In the genomic region with DNA sequence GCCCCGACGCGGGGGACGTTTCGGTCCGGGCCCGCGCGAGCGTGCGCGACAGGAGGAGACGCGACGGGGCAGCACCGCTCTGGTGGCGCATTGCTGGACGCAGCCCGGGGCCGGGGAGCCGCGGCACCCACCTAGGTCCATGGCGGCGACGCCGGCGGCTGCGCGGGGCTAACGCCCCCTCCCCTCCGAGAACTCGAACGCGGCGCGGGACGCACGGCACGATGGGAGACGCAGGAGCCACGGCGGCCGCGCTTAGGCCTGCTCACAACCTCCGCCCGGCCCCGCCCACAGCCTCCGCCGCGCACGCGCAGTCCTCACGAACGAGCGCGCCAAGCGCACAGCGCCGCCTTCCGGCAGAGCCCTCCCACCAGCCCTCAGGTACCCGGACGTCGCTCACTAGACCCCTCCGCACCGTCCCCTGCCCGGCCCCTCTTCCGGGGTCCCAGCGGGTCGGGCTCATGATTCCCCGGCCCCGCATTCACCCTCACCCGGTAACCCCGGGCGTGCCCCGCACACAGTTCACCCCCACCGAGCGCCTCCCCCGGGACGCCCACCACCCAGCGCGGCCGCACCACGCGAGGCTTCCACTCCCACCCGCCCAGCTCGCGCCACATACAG, we compare ENCODE assay signal across 1 cellular context.
A peak's percentile ranks its signal among the peaks of the same experiment; 100 is the strongest.
TF ChIP-seq lines count a peak whose summit lies in the region.

A gene (minus strand): TSS at position 263 of the 618 bp plus-strand sequence. CDS start 122 bp downstream, at position 141.

TF ChIP-seq in K562, 482 proteins besides CTCF, POLR2A, EP300 and RAD21 (continued from another document and continues in another):
- TF ChIP-seq GATAD2B (IDR thresholded peaks at IDR 0.05; ENCODE audit: borderline replicate concordance) (0 out of 2 replicates have a peak, but pooled peaks have one; percentile 16), HNRNPUL1 (IDR thresholded peaks at IDR 0.05; ENCODE audit: low read length) (no peak), TAF15 (IDR thresholded peaks at IDR 0.05; ENCODE audit: low read depth, low read length) (no peak), FOXA3 (CRISPR knock-in tag; conservative IDR thresholded peaks at IDR 0.05 in 1 of 2, IDR thresholded peaks at IDR 0.05 in 1 of 2) (no peak; a peak in 1 of 4 replicates), SREBF2 (CRISPR knock-in tag; IDR thresholded peaks at IDR 0.05) (no peak), TCFL5 (CRISPR knock-in tag; conservative IDR thresholded peaks at IDR 0.05) (no peak), TAF1 (IDR thresholded peaks at IDR 0.05; ENCODE audit: control insufficient read depth, extremely low read depth, insufficient read depth, low read length, severe bottlenecking) (peak; percentile 42), SIX5 (IDR thresholded peaks at IDR 0.05; ENCODE audit: borderline replicate concordance in 1 of 2, insufficient read depth in 1 of 2, low read depth in 1 of 2, low read length in 2 of 2) (no peak), CSDE1 (IDR thresholded peaks at IDR 0.05) (no peak), NCOA1 (IDR thresholded peaks at IDR 0.05; ENCODE audit: low read depth) (no peak), HDAC2 (IDR thresholded peaks at IDR 0.05) (no peak), ZNF232 (CRISPR knock-in tag; IDR thresholded peaks at IDR 0.05) (no peak), SRSF7 (optimal IDR thresholded peaks at IDR 0.05; ENCODE audit: low read depth, low read length) (no peak), SLC30A9 (CRISPR knock-in tag; IDR thresholded peaks at IDR 0.05) (no peak), CBFA2T3 (IDR thresholded peaks at IDR 0.05) (no peak), PHF20 (IDR thresholded peaks at IDR 0.05; ENCODE audit: partially characterized antibody) (peak; percentile 30), SMARCE1 (IDR thresholded peaks at IDR 0.05) (no peak), ZNF316 (IDR thresholded peaks at IDR 0.05) (no peak), CC2D1A (IDR thresholded peaks at IDR 0.05) (no peak), NCOR1 (IDR thresholded peaks at IDR 0.05) (no peak), FOXK1 (CRISPR knock-in tag; IDR thresholded peaks at IDR 0.05; ENCODE audit: borderline replicate concordance) (no peak), GTF2A2 (tag; IDR thresholded peaks at IDR 0.05) (no peak), ZNF436 (CRISPR knock-in tag; IDR thresholded peaks at IDR 0.05) (no peak)
- TF ChIP-seq, protein P1, sequence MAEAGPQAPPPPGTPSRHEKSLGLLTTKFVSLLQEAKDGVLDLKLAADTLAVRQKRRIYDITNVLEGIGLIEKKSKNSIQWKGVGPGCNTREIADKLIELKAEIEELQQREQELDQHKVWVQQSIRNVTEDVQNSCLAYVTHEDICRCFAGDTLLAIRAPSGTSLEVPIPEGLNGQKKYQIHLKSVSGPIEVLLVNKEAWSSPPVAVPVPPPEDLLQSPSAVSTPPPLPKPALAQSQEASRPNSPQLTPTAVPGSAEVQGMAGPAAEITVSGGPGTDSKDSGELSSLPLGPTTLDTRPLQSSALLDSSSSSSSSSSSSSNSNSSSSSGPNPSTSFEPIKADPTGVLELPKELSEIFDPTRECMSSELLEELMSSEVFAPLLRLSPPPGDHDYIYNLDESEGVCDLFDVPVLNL (CRISPR knock-in tag; IDR thresholded peaks at IDR 0.05; ENCODE audit: low read depth): peak; percentile 47; the same call in 1 of the 2 replicates
- TF ChIP-seq, protein P2, sequence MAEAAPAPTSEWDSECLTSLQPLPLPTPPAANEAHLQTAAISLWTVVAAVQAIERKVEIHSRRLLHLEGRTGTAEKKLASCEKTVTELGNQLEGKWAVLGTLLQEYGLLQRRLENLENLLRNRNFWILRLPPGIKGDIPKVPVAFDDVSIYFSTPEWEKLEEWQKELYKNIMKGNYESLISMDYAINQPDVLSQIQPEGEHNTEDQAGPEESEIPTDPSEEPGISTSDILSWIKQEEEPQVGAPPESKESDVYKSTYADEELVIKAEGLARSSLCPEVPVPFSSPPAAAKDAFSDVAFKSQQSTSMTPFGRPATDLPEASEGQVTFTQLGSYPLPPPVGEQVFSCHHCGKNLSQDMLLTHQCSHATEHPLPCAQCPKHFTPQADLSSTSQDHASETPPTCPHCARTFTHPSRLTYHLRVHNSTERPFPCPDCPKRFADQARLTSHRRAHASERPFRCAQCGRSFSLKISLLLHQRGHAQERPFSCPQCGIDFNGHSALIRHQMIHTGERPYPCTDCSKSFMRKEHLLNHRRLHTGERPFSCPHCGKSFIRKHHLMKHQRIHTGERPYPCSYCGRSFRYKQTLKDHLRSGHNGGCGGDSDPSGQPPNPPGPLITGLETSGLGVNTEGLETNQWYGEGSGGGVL (CRISPR knock-in tag; IDR thresholded peaks at IDR 0.05): no peak
- TF ChIP-seq, protein P3, sequence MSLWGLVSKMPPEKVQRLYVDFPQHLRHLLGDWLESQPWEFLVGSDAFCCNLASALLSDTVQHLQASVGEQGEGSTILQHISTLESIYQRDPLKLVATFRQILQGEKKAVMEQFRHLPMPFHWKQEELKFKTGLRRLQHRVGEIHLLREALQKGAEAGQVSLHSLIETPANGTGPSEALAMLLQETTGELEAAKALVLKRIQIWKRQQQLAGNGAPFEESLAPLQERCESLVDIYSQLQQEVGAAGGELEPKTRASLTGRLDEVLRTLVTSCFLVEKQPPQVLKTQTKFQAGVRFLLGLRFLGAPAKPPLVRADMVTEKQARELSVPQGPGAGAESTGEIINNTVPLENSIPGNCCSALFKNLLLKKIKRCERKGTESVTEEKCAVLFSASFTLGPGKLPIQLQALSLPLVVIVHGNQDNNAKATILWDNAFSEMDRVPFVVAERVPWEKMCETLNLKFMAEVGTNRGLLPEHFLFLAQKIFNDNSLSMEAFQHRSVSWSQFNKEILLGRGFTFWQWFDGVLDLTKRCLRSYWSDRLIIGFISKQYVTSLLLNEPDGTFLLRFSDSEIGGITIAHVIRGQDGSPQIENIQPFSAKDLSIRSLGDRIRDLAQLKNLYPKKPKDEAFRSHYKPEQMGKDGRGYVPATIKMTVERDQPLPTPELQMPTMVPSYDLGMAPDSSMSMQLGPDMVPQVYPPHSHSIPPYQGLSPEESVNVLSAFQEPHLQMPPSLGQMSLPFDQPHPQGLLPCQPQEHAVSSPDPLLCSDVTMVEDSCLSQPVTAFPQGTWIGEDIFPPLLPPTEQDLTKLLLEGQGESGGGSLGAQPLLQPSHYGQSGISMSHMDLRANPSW (CRISPR knock-in tag; IDR thresholded peaks at IDR 0.05): no peak
- TF ChIP-seq, protein P4, sequence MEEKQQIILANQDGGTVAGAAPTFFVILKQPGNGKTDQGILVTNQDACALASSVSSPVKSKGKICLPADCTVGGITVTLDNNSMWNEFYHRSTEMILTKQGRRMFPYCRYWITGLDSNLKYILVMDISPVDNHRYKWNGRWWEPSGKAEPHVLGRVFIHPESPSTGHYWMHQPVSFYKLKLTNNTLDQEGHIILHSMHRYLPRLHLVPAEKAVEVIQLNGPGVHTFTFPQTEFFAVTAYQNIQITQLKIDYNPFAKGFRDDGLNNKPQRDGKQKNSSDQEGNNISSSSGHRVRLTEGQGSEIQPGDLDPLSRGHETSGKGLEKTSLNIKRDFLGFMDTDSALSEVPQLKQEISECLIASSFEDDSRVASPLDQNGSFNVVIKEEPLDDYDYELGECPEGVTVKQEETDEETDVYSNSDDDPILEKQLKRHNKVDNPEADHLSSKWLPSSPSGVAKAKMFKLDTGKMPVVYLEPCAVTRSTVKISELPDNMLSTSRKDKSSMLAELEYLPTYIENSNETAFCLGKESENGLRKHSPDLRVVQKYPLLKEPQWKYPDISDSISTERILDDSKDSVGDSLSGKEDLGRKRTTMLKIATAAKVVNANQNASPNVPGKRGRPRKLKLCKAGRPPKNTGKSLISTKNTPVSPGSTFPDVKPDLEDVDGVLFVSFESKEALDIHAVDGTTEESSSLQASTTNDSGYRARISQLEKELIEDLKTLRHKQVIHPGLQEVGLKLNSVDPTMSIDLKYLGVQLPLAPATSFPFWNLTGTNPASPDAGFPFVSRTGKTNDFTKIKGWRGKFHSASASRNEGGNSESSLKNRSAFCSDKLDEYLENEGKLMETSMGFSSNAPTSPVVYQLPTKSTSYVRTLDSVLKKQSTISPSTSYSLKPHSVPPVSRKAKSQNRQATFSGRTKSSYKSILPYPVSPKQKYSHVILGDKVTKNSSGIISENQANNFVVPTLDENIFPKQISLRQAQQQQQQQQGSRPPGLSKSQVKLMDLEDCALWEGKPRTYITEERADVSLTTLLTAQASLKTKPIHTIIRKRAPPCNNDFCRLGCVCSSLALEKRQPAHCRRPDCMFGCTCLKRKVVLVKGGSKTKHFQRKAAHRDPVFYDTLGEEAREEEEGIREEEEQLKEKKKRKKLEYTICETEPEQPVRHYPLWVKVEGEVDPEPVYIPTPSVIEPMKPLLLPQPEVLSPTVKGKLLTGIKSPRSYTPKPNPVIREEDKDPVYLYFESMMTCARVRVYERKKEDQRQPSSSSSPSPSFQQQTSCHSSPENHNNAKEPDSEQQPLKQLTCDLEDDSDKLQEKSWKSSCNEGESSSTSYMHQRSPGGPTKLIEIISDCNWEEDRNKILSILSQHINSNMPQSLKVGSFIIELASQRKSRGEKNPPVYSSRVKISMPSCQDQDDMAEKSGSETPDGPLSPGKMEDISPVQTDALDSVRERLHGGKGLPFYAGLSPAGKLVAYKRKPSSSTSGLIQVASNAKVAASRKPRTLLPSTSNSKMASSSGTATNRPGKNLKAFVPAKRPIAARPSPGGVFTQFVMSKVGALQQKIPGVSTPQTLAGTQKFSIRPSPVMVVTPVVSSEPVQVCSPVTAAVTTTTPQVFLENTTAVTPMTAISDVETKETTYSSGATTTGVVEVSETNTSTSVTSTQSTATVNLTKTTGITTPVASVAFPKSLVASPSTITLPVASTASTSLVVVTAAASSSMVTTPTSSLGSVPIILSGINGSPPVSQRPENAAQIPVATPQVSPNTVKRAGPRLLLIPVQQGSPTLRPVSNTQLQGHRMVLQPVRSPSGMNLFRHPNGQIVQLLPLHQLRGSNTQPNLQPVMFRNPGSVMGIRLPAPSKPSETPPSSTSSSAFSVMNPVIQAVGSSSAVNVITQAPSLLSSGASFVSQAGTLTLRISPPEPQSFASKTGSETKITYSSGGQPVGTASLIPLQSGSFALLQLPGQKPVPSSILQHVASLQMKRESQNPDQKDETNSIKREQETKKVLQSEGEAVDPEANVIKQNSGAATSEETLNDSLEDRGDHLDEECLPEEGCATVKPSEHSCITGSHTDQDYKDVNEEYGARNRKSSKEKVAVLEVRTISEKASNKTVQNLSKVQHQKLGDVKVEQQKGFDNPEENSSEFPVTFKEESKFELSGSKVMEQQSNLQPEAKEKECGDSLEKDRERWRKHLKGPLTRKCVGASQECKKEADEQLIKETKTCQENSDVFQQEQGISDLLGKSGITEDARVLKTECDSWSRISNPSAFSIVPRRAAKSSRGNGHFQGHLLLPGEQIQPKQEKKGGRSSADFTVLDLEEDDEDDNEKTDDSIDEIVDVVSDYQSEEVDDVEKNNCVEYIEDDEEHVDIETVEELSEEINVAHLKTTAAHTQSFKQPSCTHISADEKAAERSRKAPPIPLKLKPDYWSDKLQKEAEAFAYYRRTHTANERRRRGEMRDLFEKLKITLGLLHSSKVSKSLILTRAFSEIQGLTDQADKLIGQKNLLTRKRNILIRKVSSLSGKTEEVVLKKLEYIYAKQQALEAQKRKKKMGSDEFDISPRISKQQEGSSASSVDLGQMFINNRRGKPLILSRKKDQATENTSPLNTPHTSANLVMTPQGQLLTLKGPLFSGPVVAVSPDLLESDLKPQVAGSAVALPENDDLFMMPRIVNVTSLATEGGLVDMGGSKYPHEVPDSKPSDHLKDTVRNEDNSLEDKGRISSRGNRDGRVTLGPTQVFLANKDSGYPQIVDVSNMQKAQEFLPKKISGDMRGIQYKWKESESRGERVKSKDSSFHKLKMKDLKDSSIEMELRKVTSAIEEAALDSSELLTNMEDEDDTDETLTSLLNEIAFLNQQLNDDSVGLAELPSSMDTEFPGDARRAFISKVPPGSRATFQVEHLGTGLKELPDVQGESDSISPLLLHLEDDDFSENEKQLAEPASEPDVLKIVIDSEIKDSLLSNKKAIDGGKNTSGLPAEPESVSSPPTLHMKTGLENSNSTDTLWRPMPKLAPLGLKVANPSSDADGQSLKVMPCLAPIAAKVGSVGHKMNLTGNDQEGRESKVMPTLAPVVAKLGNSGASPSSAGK (IDR thresholded peaks at IDR 0.05): peak; percentile 62
- TF ChIP-seq, protein P5, sequence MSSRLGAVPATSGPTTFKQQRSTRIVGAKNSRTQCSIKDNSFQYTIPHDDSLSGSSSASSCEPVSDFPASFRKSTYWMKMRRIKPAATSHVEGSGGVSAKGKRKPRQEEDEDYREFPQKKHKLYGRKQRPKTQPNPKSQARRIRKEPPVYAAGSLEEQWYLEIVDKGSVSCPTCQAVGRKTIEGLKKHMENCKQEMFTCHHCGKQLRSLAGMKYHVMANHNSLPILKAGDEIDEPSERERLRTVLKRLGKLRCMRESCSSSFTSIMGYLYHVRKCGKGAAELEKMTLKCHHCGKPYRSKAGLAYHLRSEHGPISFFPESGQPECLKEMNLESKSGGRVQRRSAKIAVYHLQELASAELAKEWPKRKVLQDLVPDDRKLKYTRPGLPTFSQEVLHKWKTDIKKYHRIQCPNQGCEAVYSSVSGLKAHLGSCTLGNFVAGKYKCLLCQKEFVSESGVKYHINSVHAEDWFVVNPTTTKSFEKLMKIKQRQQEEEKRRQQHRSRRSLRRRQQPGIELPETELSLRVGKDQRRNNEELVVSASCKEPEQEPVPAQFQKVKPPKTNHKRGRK (tag; IDR thresholded peaks at IDR 0.05): no peak
- TF ChIP-seq, protein P6, sequence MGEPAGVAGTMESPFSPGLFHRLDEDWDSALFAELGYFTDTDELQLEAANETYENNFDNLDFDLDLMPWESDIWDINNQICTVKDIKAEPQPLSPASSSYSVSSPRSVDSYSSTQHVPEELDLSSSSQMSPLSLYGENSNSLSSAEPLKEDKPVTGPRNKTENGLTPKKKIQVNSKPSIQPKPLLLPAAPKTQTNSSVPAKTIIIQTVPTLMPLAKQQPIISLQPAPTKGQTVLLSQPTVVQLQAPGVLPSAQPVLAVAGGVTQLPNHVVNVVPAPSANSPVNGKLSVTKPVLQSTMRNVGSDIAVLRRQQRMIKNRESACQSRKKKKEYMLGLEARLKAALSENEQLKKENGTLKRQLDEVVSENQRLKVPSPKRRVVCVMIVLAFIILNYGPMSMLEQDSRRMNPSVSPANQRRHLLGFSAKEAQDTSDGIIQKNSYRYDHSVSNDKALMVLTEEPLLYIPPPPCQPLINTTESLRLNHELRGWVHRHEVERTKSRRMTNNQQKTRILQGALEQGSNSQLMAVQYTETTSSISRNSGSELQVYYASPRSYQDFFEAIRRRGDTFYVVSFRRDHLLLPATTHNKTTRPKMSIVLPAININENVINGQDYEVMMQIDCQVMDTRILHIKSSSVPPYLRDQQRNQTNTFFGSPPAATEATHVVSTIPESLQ (CRISPR knock-in tag; IDR thresholded peaks at IDR 0.05): no peak
- TF ChIP-seq, protein P7, sequence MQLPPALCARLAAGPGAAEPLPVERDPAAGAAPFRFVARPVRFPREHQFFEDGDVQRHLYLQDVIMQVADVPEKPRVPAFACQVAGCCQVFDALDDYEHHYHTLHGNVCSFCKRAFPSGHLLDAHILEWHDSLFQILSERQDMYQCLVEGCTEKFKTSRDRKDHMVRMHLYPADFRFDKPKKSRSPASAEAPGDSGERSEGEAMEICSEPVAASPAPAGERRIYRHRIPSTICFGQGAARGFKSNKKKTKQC (CRISPR knock-in tag; IDR thresholded peaks at IDR 0.05): no peak
- TF ChIP-seq, protein P8, sequence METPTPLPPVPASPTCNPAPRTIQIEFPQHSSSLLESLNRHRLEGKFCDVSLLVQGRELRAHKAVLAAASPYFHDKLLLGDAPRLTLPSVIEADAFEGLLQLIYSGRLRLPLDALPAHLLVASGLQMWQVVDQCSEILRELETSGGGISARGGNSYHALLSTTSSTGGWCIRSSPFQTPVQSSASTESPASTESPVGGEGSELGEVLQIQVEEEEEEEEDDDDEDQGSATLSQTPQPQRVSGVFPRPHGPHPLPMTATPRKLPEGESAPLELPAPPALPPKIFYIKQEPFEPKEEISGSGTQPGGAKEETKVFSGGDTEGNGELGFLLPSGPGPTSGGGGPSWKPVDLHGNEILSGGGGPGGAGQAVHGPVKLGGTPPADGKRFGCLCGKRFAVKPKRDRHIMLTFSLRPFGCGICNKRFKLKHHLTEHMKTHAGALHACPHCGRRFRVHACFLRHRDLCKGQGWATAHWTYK (CRISPR knock-in tag; IDR thresholded peaks at IDR 0.05): no peak
- TF ChIP-seq, protein P9, sequence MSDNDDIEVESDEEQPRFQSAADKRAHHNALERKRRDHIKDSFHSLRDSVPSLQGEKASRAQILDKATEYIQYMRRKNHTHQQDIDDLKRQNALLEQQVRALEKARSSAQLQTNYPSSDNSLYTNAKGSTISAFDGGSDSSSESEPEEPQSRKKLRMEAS (CRISPR knock-in tag; IDR thresholded peaks at IDR 0.05): no peak; the same call in none of the 2 replicates
